16 cellular contexts compared by ENCODE assay signal in genomic region chr11:3913921-3914320, GRCh38. TPM values are rescaled to one million over a fixed set of nuclear protein-coding genes. Genes with fewer than 3 reads are reported as not detected.
DNase-seq lines count a peak whose midpoint lies in the region; ATAC-seq and TF ChIP-seq lines count a peak whose summit lies in the region.
"Had no signal": no experiment of that assay in that cellular context is flagged by ENCODE, and none has a peak within 500 bp of the region (broad histone marks: within the 10 kb centered on the region; RNA-seq: fewer than 3 reads in every experiment).

No MANE protein-coding gene starts in this region.

- H3K36me3 Mint-ChIP-seq in CD4-positive, alpha-beta T cell (ENCODE audit: low read depth): no peaks in the 10 kb centered on the region
- peaks cover 9% of the 10 kb centered on the region for H3K36me3 Mint-ChIP-seq in dendritic cell treated with granulocyte-macrophage colony-stimulating factor and Interleukin-4, amounts not matched to agents 40 ng/mL and 50 ng/mL, for 4 days (ENCODE audit: low read depth)
- peaks cover 0 to 12% (median 0%) of the 10 kb centered on the region in 3 donors for H3K36me3 Mint-ChIP-seq in naive thymus-derived CD8-positive, alpha-beta T cell
- H3K36me3 Mint-ChIP-seq in CD8-positive, alpha-beta memory T cell: peaks cover 0 to 3% (median 2%) of the 10 kb centered on the region in 3 donors

- ATAC-seq in CD4-positive, alpha-beta T cell (ENCODE audit: poor library complexity): no peak
- no peak for ATAC-seq in naive thymus-derived CD8-positive, alpha-beta T cell
- no peak for ATAC-seq in stimulated activated naive CD8-positive, alpha-beta T cell treated with anti-CD3 and anti-CD28 coated beads, Interleukin-15, Interleukin-2, amounts not matched to agents 100 U/mL and 50 U/mL, for 24 hours
- ATAC-seq: CD8-positive, alpha-beta T cell; Panc1 had no signal

- no peaks in the 10 kb centered on the region for H3K27me3 Mint-ChIP-seq in CD4-positive, alpha-beta T cell
- no peaks in the 10 kb centered on the region for H3K27me3 Mint-ChIP-seq in dendritic cell treated with granulocyte-macrophage colony-stimulating factor and Interleukin-4, amounts not matched to agents 40 ng/mL and 50 ng/mL, for 4 days
- H3K27me3 Mint-ChIP-seq in naive thymus-derived CD8-positive, alpha-beta T cell: no peaks in the 10 kb centered on the region
- H3K27me3 Mint-ChIP-seq in CD8-positive, alpha-beta memory T cell: no peaks in the 10 kb centered on the region
- H3K27me3 Mint-ChIP-seq: IgD-negative memory B cell had no signal

- H3K36me3 ChIP-seq in CD8-positive, alpha-beta memory T cell (ENCODE audit: insufficient read depth, low read length): no peaks in the 10 kb centered on the region
- no peaks in the 10 kb centered on the region for H3K36me3 ChIP-seq in effector memory CD4-positive, alpha-beta T cell (ENCODE audit: control insufficient read depth, insufficient read depth, low read length)

- H3K4me1 Mint-ChIP-seq in CD4-positive, alpha-beta T cell (ENCODE audit: low read depth): peaks cover 83% of the 10 kb centered on the region
- peaks cover 64% of the 10 kb centered on the region for H3K4me1 Mint-ChIP-seq in dendritic cell treated with granulocyte-macrophage colony-stimulating factor and Interleukin-4, amounts not matched to agents 40 ng/mL and 50 ng/mL, for 4 days (ENCODE audit: low read depth)
- peaks cover 36 to 93% (median 80%) of the 10 kb centered on the region in 4 donors for H3K4me1 Mint-ChIP-seq in naive thymus-derived CD8-positive, alpha-beta T cell
- H3K4me1 Mint-ChIP-seq in CD8-positive, alpha-beta memory T cell: peaks cover 61 to 87% (median 82%) of the 10 kb centered on the region in 3 donors

- CTCF ChIA-PET in CD4-positive, alpha-beta T cell (lab: Charles Lee): interaction anchor here (1.7 kb wide), 1 partner anchor 65 kb away, joined by 3 read pairs; no protein-coding TSS in a partner anchor
- CTCF ChIA-PET in CD8-positive, alpha-beta memory T cell (lab: Charles Lee): interaction anchor here (2.2 kb wide), 1 partner anchor 59 kb away, joined by 16 read pairs; the partner anchor contains the start of gene STIM1

- no peaks in the 10 kb centered on the region for H3K27me3 ChIP-seq in CD4-positive, alpha-beta T cell (ENCODE audit: control insufficient read depth, insufficient read depth, low read length)
- no peaks in the 10 kb centered on the region for H3K27me3 ChIP-seq in CD8-positive, alpha-beta memory T cell (ENCODE audit: insufficient read depth, low read length, poor library complexity, severe bottlenecking)
- H3K27me3 ChIP-seq in effector memory CD4-positive, alpha-beta T cell (replicated peaks; ENCODE audit: control insufficient read depth, insufficient read depth, low read length, poor library complexity, severe bottlenecking): no peaks in the 10 kb centered on the region

- DNase-seq in CD4-positive, alpha-beta T cell: no peak
- DNase-seq in NB4 (ENCODE audit: low read depth) (peak; percentile 44), RKO (ENCODE audit: low spot score) (no peak)
- DNase-seq in naive thymus-derived CD8-positive, alpha-beta T cell: no peak
- no peak for DNase-seq in CD8-positive, alpha-beta memory T cell
- DNase-seq in effector memory CD4-positive, alpha-beta T cell: no peak
- no peak for DNase-seq in stimulated activated naive CD8-positive, alpha-beta T cell treated with anti-CD3 and anti-CD28 coated beads, Interleukin-15, Interleukin-2, amounts not matched to agents 100 U/mL and 50 U/mL, for 24 hours
- DNase-seq: CD8-positive, alpha-beta T cell; H7; NCI-H1092 treated with DMSO at 0.1 percent for 48 hours; NCI-H187 treated with DMSO at 0.1 percent for 48 hours; NCI-H446; SHP77 had no signal

- no peak for TF ChIP-seq CTCF in CD4-positive, alpha-beta T cell (IDR thresholded peaks at IDR 0.05)
- TF ChIP-seq CTCF in NB4 (IDR thresholded peaks at IDR 0.05; ENCODE audit: low read depth, low read length): no peak

- TF ChIP-seq POLR2A in NB4 (IDR thresholded peaks at IDR 0.05; ENCODE audit: extremely low read depth, insufficient read length): no peak

- H3K4me3 Mint-ChIP-seq in CD4-positive, alpha-beta T cell: no peak overlapping the region
- H3K4me3 Mint-ChIP-seq in dendritic cell treated with granulocyte-macrophage colony-stimulating factor and Interleukin-4, amounts not matched to agents 40 ng/mL and 50 ng/mL, for 4 days: no peak overlapping the region
- H3K4me3 Mint-ChIP-seq in naive thymus-derived CD8-positive, alpha-beta T cell: no peak overlapping the region
- no peak overlapping the region for H3K4me3 Mint-ChIP-seq in CD8-positive, alpha-beta memory T cell
- H3K4me3 Mint-ChIP-seq: CD8-positive, alpha-beta T cell had no signal

- H3K9me3 Mint-ChIP-seq in CD4-positive, alpha-beta T cell: no peaks in the 10 kb centered on the region
- no peaks in the 10 kb centered on the region for H3K9me3 Mint-ChIP-seq in dendritic cell treated with granulocyte-macrophage colony-stimulating factor and Interleukin-4, amounts not matched to agents 40 ng/mL and 50 ng/mL, for 4 days
- no peaks in the 10 kb centered on the region for H3K9me3 Mint-ChIP-seq in naive thymus-derived CD8-positive, alpha-beta T cell
- no peaks in the 10 kb centered on the region for H3K9me3 Mint-ChIP-seq in CD8-positive, alpha-beta memory T cell
- H3K9me3 Mint-ChIP-seq: CD8-positive, alpha-beta T cell; IgD-negative memory B cell had no signal

- H3K27ac ChIP-seq in CD4-positive, alpha-beta T cell (ENCODE audit: low read depth, low read length): no peak overlapping the region
- H3K27ac ChIP-seq in CD8-positive, alpha-beta memory T cell (ENCODE audit: low read depth, low read length): no peak overlapping the region
- no peak overlapping the region for H3K27ac ChIP-seq in effector memory CD4-positive, alpha-beta T cell (ENCODE audit: insufficient read depth, low read length, poor library complexity, severe bottlenecking)

- intact Hi-C loops in CD4-positive, alpha-beta T cell (cut with DNase I, micrococcal nuclease): loop anchor here in 1 of 2 experiments (5.0 kb wide), 1 partner anchor 33 kb away; no protein-coding TSS in a partner anchor
- intact Hi-C loops in dendritic cell treated with granulocyte-macrophage colony-stimulating factor and Interleukin-4, amounts not matched to agents 40 ng/mL and 50 ng/mL, for 4 days (cut with micrococcal nuclease): no loop called here

- peaks cover 31% of the 10 kb centered on the region for H3K4me1 ChIP-seq in CD8-positive, alpha-beta memory T cell (ENCODE audit: insufficient read depth, low read length)
- H3K4me1 ChIP-seq in effector memory CD4-positive, alpha-beta T cell (ENCODE audit: control insufficient read depth, insufficient read depth, low read length, poor library complexity, severe bottlenecking): peaks cover 5% of the 10 kb centered on the region

- H3K4me3 ChIP-seq in NB4 (ENCODE audit: low read depth, low read length): no peak overlapping the region
- no peak overlapping the region for H3K4me3 ChIP-seq in CD8-positive, alpha-beta memory T cell (ENCODE audit: low read length)
- no peak overlapping the region for H3K4me3 ChIP-seq in effector memory CD4-positive, alpha-beta T cell (ENCODE audit: insufficient read depth, low read depth, low read length, poor library complexity, severe bottlenecking)

- POLR2A ChIA-PET in CD4-positive, alpha-beta T cell (lab: Charles Lee): interaction anchor here (1.3 kb wide), 1 partner anchor 59 kb away, joined by 4 read pairs; the partner anchor contains the start of gene STIM1
- POLR2A ChIA-PET in naive thymus-derived CD8-positive, alpha-beta T cell (lab: Charles Lee): interaction anchor here (1.0 to 1.3 kb wide), 2 partner anchors 59 to 72 kb away, joined by 3 read pairs; partner anchors contain the start of gene STIM1
- POLR2A ChIA-PET in CD8-positive, alpha-beta memory T cell (lab: Charles Lee): no interaction called here

- H3K9me3 ChIP-seq in CD4-positive, alpha-beta T cell (ENCODE audit: control insufficient read depth, low read length): no peaks in the 10 kb centered on the region
- H3K9me3 ChIP-seq in CD8-positive, alpha-beta memory T cell (ENCODE audit: low read length): no peaks in the 10 kb centered on the region
- H3K9me3 ChIP-seq in effector memory CD4-positive, alpha-beta T cell (ENCODE audit: control insufficient read depth, low read length): no peaks in the 10 kb centered on the region

- H3K27ac Mint-ChIP-seq in CD4-positive, alpha-beta T cell: peak overlapping the region; percentile 52
- H3K27ac Mint-ChIP-seq in dendritic cell treated with granulocyte-macrophage colony-stimulating factor and Interleukin-4, amounts not matched to agents 40 ng/mL and 50 ng/mL, for 4 days: peak overlapping the region; percentile 73
- peak overlapping the region in 6 of 10 donors; percentile 49 to 76 (median 57) for H3K27ac Mint-ChIP-seq in naive thymus-derived CD8-positive, alpha-beta T cell
- H3K27ac Mint-ChIP-seq in CD8-positive, alpha-beta memory T cell: peak overlapping the region in 4 of 8 donors; percentile 64 to 85 (median 68)
- H3K27ac Mint-ChIP-seq: CD8-positive, alpha-beta T cell had no signal

RNA-seq across cellular contexts. Expression of gene STIM1, which starts 58.5 kb away (rescaled TPM):
- 10 to 100 TPM; 89.0 to 94.9 TPM for total RNA-seq in CD4-positive, alpha-beta T cell
- total RNA-seq in naive thymus-derived CD8-positive, alpha-beta T cell: 100 to 1,000 TPM in 1 of 2 experiments, 10 to 100 TPM in 1; 98.7 to 101 TPM
- polyA plus RNA-seq in naive thymus-derived CD8-positive, alpha-beta T cell: 10 to 100 TPM; 33.4 to 39.0 (median 38.9) TPM
- total RNA-seq in CD8-positive, alpha-beta memory T cell: 10 to 100 TPM; 45.6 to 46.0 TPM
- 43.8 TPM for polyA plus RNA-seq in CD8-positive, alpha-beta memory T cell
